ENCODE assay signal across 10 cellular contexts in the genomic region with DNA sequence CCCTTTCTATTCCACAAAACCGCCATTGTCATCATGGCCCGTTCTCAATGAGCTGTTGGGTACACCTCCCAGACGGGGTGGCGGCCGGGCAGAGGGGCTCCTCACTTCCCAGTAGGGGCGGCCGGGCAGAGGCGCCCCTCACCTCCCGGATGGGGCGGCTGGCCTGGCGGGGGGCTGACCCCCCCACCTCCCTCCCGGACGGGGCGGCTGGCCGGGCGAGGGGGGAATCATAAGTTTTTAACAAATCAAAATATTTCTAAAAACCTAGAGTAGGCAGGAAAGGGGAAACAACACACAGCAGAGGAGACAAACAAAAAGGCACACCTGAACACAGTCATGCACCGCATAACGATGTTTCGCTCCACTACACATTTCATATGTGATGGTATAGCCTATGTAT. TPM values are rescaled to one million over a fixed set of nuclear protein-coding genes. Genes with fewer than 3 reads are reported as not detected.
"Had no signal": no experiment of that assay in that cellular context is flagged by ENCODE, and none has a peak within 500 bp of the region (broad histone marks: within the 10 kb centered on the region; RNA-seq: fewer than 3 reads in every experiment).

No MANE protein-coding gene starts in this region.

RNA-seq across cellular contexts. Expression of a gene that starts 8.1 kb away (rescaled TPM):
- total RNA-seq: activated naive CD4-positive, alpha-beta T cell treated with anti-CD3 and anti-CD28 coated beads for 36 hours; activated naive CD8-positive, alpha-beta T cell treated with anti-CD3 and anti-CD28 coated beads for 36 hours; activated T-cell treated with anti-CD3 and anti-CD28 coated beads, Interleukin-2, amount 50 U/mL, for 4 hours; astrocyte; bronchial epithelial cell; chondrocyte had no signal

RNA-seq across cellular contexts. Expression of a gene that starts 27.9 kb away (rescaled TPM):
- total RNA-seq: activated naive CD4-positive, alpha-beta T cell treated with anti-CD3 and anti-CD28 coated beads for 36 hours; activated naive CD4-positive, alpha-beta T cell treated with anti-CD3 and anti-CD28 coated beads, Interleukin-2, amount 50 U/mL, for 72 hours; activated naive CD8-positive, alpha-beta T cell treated with anti-CD3 and anti-CD28 coated beads for 36 hours; activated T-cell treated with anti-CD3 and anti-CD28 coated beads, Interleukin-2, amount 50 U/mL, for 4 hours; activated T-cell treated with anti-CD3 and anti-CD28 coated beads, Interleukin-2, amount 50 U/mL, for 72 hours; activated T-helper 2 cell treated with anti-CD3 and anti-CD28 coated beads, Interferon-gamma antibody, Interleukin-2, Interleukin-4, amounts not matched to agents 10 μg/mL and 5 μg/mL and 100 μg/mL, durations not matched to agents 14 hours and 24 hours and 36 hours; astrocyte; body of pancreas; bronchial epithelial cell; chondrocyte had no signal
